ENCODE assay signal across 1 cellular context in genomic region chr14:94173471-94173884, GRCh38.
TF ChIP-seq lines count a peak whose summit lies in the region.

No MANE protein-coding gene starts in this region.

TF ChIP-seq in GM12878, 131 proteins besides CTCF, POLR2A, EP300 and RAD21:
- TF ChIP-seq POLR2AphosphoS2 (IDR thresholded peaks at IDR 0.05; ENCODE audit: low read depth, low read length) (no peak), IRF3 (IDR thresholded peaks at IDR 0.05) (no peak), RCOR1 (conservative IDR thresholded peaks at IDR 0.05; ENCODE audit: low read depth, low read length) (no peak), EED (IDR thresholded peaks at IDR 0.05; ENCODE audit: low read depth) (no peak), BACH1 (IDR thresholded peaks at IDR 0.05; ENCODE audit: borderline replicate concordance) (no peak)
- TF ChIP-seq, protein P1, sequence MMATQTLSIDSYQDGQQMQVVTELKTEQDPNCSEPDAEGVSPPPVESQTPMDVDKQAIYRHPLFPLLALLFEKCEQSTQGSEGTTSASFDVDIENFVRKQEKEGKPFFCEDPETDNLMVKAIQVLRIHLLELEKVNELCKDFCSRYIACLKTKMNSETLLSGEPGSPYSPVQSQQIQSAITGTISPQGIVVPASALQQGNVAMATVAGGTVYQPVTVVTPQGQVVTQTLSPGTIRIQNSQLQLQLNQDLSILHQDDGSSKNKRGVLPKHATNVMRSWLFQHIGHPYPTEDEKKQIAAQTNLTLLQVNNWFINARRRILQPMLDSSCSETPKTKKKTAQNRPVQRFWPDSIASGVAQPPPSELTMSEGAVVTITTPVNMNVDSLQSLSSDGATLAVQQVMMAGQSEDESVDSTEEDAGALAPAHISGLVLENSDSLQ (IDR thresholded peaks at IDR 0.05), result no peak
- TF ChIP-seq, protein P2, sequence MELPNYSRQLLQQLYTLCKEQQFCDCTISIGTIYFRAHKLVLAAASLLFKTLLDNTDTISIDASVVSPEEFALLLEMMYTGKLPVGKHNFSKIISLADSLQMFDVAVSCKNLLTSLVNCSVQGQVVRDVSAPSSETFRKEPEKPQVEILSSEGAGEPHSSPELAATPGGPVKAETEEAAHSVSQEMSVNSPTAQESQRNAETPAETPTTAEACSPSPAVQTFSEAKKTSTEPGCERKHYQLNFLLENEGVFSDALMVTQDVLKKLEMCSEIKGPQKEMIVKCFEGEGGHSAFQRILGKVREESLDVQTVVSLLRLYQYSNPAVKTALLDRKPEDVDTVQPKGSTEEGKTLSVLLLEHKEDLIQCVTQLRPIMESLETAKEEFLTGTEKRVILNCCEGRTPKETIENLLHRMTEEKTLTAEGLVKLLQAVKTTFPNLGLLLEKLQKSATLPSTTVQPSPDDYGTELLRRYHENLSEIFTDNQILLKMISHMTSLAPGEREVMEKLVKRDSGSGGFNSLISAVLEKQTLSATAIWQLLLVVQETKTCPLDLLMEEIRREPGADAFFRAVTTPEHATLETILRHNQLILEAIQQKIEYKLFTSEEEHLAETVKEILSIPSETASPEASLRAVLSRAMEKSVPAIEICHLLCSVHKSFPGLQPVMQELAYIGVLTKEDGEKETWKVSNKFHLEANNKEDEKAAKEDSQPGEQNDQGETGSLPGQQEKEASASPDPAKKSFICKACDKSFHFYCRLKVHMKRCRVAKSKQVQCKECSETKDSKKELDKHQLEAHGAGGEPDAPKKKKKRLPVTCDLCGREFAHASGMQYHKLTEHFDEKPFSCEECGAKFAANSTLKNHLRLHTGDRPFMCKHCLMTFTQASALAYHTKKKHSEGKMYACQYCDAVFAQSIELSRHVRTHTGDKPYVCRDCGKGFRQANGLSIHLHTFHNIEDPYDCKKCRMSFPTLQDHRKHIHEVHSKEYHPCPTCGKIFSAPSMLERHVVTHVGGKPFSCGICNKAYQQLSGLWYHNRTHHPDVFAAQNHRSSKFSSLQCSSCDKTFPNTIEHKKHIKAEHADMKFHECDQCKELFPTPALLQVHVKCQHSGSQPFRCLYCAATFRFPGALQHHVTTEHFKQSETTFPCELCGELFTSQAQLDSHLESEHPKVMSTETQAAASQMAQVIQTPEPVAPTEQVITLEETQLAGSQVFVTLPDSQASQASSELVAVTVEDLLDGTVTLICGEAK (IDR thresholded peaks at IDR 0.05; ENCODE audit: borderline replicate concordance), result no peak
